ENCODE assay signal across 1 cellular context in the genomic region with DNA sequence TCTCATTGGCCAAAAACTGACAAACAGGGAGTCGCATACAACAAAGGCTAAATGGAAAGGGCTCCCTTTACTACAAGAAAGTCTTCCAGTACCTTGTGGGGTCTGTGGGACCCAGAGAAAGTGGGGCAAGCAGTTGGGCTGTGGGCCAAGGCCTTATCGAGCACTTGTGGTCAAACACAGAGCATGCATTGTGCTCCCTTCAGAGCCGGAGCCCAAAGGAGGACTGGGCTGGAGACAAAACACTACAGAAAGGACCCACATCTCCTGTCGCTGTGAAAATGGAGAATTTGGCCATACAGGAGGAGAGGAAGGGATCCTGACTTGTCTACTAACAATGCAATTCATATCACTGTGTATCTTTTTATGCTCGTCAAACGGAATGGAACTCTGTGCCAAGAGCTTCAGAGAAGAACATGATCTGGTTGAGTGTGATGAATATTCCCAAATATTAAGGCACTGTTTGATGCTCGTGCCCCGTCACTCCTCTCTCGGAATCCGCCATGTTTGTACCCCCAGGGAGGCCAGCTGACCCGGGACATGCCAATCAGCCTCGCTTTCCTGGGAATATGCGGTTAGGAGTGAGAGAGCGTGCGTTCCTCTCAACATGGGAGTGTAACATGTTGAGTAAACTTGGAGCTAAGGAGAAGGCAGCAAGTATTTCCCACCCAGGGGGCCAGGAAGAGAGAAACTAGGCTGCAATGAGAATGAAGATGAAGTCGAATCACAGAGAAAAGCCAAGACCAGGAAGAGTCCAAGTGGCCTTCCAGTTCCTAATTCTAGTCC.
TF ChIP-seq lines count a peak whose summit lies in the region.

No MANE protein-coding gene starts in this region.

TF ChIP-seq in endothelial cell of umbilical vein, 7 proteins besides CTCF, POLR2A, EP300 and RAD21 (continued from another document):
- TF ChIP-seq POLR2AphosphoS5 (IDR thresholded peaks at IDR 0.05; ENCODE audit: insufficient read depth, low read depth, low read length) (no peak), GATA2 (IDR thresholded peaks at IDR 0.05; ENCODE audit: insufficient read depth, insufficient read length, low read depth, low read length) (no peak), EZH2 (IDR thresholded peaks at IDR 0.05; ENCODE audit: borderline replicate concordance, low read depth, low read length, severe bottlenecking) (no peak), FOS (IDR thresholded peaks at IDR 0.05; ENCODE audit: borderline replicate concordance, insufficient read depth, low read length) (no peak)
- TF ChIP-seq, protein P1, sequence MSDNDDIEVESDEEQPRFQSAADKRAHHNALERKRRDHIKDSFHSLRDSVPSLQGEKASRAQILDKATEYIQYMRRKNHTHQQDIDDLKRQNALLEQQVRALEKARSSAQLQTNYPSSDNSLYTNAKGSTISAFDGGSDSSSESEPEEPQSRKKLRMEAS (IDR thresholded peaks at IDR 0.05; ENCODE audit: insufficient read depth, insufficient read length): no peak
